Comparison of ENCODE assay signal across 8 cellular contexts in the genomic region with DNA sequence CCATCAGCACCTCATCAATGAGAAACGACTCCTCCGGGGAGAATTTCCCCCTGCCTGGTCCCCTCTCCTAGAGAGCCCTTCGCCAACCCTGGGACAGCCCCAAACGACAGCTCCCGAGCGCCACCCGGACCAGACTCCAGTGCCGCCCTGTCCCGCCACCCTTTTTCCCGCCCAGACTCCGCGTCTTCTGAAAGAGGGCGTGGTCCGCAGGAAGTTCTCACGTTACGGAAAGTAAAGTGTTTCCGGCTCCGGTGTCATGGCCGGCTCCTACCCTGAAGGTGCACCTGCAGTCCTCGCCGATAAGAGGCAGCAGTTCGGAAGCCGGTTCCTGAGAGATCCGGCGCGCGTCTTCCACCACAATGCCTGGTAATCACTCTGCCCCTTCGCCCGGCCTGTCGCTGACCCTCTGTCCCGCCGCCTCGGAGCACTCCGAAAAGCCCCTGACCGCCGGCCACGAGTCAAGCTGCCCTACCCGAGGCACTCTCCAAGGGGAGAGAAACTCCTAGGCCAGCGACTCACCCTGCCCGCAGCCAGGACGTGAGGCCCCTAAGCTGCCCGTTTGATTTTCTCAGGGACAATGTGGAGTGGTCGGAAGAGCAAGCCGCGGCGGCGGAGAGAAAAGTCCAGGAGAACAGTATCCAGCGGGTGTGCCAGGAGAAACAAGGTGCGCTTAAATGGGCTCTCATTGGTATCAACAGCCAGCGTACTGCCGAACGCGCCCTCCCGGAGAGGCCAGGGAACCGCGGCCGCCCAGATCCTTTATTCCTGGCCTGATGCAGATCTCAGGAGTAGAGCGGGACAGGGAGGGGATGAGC. TPM values are rescaled to one million over a fixed set of nuclear protein-coding genes. Genes with fewer than 3 reads are reported as not detected.
A peak's percentile ranks its signal among the peaks of the same experiment; 100 is the strongest.
DNase-seq lines count a peak whose midpoint lies in the region; ATAC-seq and TF ChIP-seq lines count a peak whose summit lies in the region.
"Not testable (repeated sequence)": the region's sequence is repeated elsewhere in the genome, so short reads cannot be mapped to it uniquely, and the experiment has no call there.

A gene with protein sequence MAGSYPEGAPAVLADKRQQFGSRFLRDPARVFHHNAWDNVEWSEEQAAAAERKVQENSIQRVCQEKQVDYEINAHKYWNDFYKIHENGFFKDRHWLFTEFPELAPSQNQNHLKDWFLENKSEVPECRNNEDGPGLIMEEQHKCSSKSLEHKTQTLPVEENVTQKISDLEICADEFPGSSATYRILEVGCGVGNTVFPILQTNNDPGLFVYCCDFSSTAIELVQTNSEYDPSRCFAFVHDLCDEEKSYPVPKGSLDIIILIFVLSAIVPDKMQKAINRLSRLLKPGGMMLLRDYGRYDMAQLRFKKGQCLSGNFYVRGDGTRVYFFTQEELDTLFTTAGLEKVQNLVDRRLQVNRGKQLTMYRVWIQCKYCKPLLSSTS (plus strand): TSS at position 251 of the 815 bp plus-strand sequence. CDS start 6 bp downstream, at position 257.

- peak in 3 of 4 donors; percentile 19 to 75 (median 23) for TF ChIP-seq POLR2A in upper lobe of left lung (IDR thresholded peaks at IDR 0.05)

- H3K4me3 ChIP-seq in heart right ventricle = peak within 1 kb of the TSS; percentile 42 to 91 (median 80)
- peak within 1 kb of the TSS; percentile 34 to 84 (median 64) for H3K4me3 ChIP-seq in upper lobe of left lung

- WGBS in heart right ventricle, 2 donors = 0 to 1% methylated on average over 57 to 58 of the region's 58 CpGs
- 1% methylated on average over 17 to 47 of the region's 58 CpGs for WGBS in upper lobe of left lung, 2 donors

- TF ChIP-seq CTCF in GM13976 (IDR thresholded peaks at IDR 0.05; ENCODE audit: borderline replicate concordance, control extremely low read depth, extremely low read depth, insufficient read depth, missing control alignments) (peak; percentile 45), heart right ventricle (IDR thresholded peaks at IDR 0.05) (peak in 5 of 9 donors; percentile 26 to 46 (median 38)), upper lobe of left lung (IDR thresholded peaks at IDR 0.05) (peak in 5 of 6 experiments; percentile 27 to 63 (median 36))

- not testable (repeated sequence) for H3K9me3 ChIP-seq in heart right ventricle, upper lobe of left lung

- H3K27ac ChIP-seq in heart right ventricle (peak within 1 kb of the TSS in 9 of 10 donors; percentile 70 to 81 (median 78)), upper lobe of left lung (peak within 1 kb of the TSS; percentile 65 to 80 (median 74))

- H3K36me3 Mint-ChIP-seq in activated naive CD8-positive, alpha-beta T cell treated with anti-CD3 and anti-CD28 coated beads, Interleukin-2, amount 50 U/mL, for 24 hours (ENCODE audit: low read depth) = peaks cover 25% of the 10 kb centered on the region

- DNase-seq in GM13976 (ENCODE audit: low spot score) (peak; percentile 83), NCI-H1436 (lab: John Stamatoyannopoulos, UW) (peak; percentile 95), SW480 (ENCODE audit: low spot score) (peak; percentile 92), heart right ventricle (peak; percentile 78 to 83), posterior vena cava (ENCODE audit: low spot score) (peak; percentile 95), upper lobe of left lung (peak; percentile 87)
- peak; percentile 87 for DNase-seq in activated naive CD8-positive, alpha-beta T cell treated with anti-CD3 and anti-CD28 coated beads, Interleukin-2, amount 50 U/mL, for 24 hours

- not testable (repeated sequence) for H3K27me3 Mint-ChIP-seq in activated naive CD8-positive, alpha-beta T cell treated with anti-CD3 and anti-CD28 coated beads, Interleukin-2, amount 50 U/mL, for 24 hours

- not testable (repeated sequence) for TF ChIP-seq EP300 in upper lobe of left lung (IDR thresholded peaks at IDR 0.05)

- H3K27me3 ChIP-seq in heart right ventricle, upper lobe of left lung: not testable (repeated sequence)

- peak; percentile 90 for ATAC-seq in HG02852 (IDR thresholded peaks at IDR 0.05; ENCODE audit: unreplicated experiment)
- peak; percentile 94 for ATAC-seq in activated naive CD8-positive, alpha-beta T cell treated with anti-CD3 and anti-CD28 coated beads, Interleukin-2, amount 50 U/mL, for 24 hours
- peak; percentile 95 to 98 (median 96) for ATAC-seq in heart right ventricle
- peak; percentile 95 to 96 for ATAC-seq in upper lobe of left lung (ENCODE audit: low FRiP score in 2 of 2)

- in situ Hi-C loops in GM13976 (cut with MboI; ENCODE audit: low sequenced_read_pairs, unreplicated experiment) = not testable (repeated sequence)

- not testable (repeated sequence) for H3K9me3 Mint-ChIP-seq in activated naive CD8-positive, alpha-beta T cell treated with anti-CD3 and anti-CD28 coated beads, Interleukin-2, amount 50 U/mL, for 24 hours

- H3K4me1 ChIP-seq in heart right ventricle (peaks cover 0 to 18% (median 11%) of the 10 kb centered on the region in 9 donors), upper lobe of left lung (peaks cover 6 to 20% (median 9%) of the 10 kb centered on the region in 4 donors)

- intact Hi-C loops in heart right ventricle (cut with DNase I) = loop anchor here in 1 of 10 donors (10.0 kb wide), 1 partner anchor 541 kb away; a partner anchor contains a TSS
- intact Hi-C loops in posterior vena cava (cut with DNase I) = not testable (repeated sequence)

- peak within 1 kb of the TSS; percentile 98 for H3K4me3 Mint-ChIP-seq in activated naive CD8-positive, alpha-beta T cell treated with anti-CD3 and anti-CD28 coated beads, Interleukin-2, amount 50 U/mL, for 24 hours

- peaks cover 0 to 25% (median 4%) of the 10 kb centered on the region in 9 donors for H3K36me3 ChIP-seq in heart right ventricle
- H3K36me3 ChIP-seq in upper lobe of left lung = peaks cover 0 to 24% (median 4%) of the 10 kb centered on the region in 4 donors

- H3K4me1 Mint-ChIP-seq in activated naive CD8-positive, alpha-beta T cell treated with anti-CD3 and anti-CD28 coated beads, Interleukin-2, amount 50 U/mL, for 24 hours = peaks cover 37% of the 10 kb centered on the region

- peak within 1 kb of the TSS; percentile 95 for H3K27ac Mint-ChIP-seq in activated naive CD8-positive, alpha-beta T cell treated with anti-CD3 and anti-CD28 coated beads, Interleukin-2, amount 50 U/mL, for 24 hours

RNA-seq across cellular contexts. Expression of the gene that starts here (rescaled TPM):
- 10 to 100 TPM; 16.4 to 19.5 (median 18.1) TPM for total RNA-seq in heart right ventricle
- 10 to 100 TPM in 1 of 2 donors, 1 to 10 TPM in 1; 6.6 to 15.4 TPM for polyA plus RNA-seq in heart right ventricle
- 10 to 100 TPM; 12.8 to 14.9 TPM for total RNA-seq in posterior vena cava
- total RNA-seq in upper lobe of left lung = 10 to 100 TPM in 4 of 6 donors, 1 to 10 TPM in 2; 7.3 to 20.2 (median 15.4) TPM

Comparison
In these comparisons a context has a peak if more than half of its experiments do, and no peak if none do; other contexts are left out.
1. Peak in every context shown above with its lines: DNase-seq, ATAC-seq, H3K4me3 ChIP-seq and H3K27ac ChIP-seq.